ENCODE assay signal across 8 cellular contexts in the genomic region with DNA sequence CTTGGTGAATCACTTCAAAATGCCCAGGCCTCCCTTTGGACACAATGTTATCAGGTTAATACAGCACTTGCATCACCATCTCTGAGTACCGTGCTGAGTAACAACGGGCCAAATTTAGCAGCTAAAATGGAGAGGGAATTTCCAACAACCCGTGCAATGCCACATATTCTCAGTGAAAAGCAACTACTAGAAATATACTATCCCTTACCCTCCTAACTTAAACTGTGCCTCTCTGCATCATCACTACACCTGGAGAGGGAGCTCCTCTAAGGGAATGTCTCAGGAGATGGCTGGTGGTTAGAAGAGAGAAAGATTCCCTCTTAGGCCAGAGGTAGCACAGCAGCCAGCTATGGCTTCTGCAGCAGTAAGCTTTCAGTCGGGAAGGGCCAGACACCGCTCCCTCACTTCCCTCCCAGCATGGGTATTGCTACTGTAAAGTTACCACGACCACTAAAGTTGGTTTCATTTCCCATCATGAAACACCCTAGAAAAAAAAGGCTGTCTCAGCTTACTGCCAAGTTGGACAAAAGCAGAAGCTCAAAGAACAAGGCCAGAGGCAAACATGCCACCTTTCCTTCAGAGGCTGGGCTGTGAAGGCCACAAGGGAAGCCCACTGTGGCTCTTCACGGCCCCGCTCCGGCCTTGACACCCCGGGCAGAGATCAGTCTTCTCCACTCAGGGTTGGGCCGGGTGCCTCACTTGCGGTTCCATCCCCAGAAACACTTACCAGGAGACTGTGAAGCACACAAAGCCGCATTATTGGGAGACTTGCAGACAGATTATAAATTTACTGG. TPM values are rescaled to one million over a fixed set of nuclear protein-coding genes. Genes with fewer than 3 reads are reported as not detected.
A peak's percentile ranks its signal among the peaks of the same experiment; 100 is the strongest.
DNase-seq lines count a peak whose midpoint lies in the region; ATAC-seq and TF ChIP-seq lines count a peak whose summit lies in the region.

No MANE protein-coding gene starts in this region.

- H3K36me3 ChIP-seq in upper lobe of right lung (no peaks in the 10 kb centered on the region), Caco-2 (ENCODE audit: control insufficient read depth, insufficient read depth, low read length) (no peaks in the 10 kb centered on the region)

- H3K4me1 Mint-ChIP-seq in CD14-positive monocyte: peaks cover 67% of the 10 kb centered on the region
- peaks cover 60% of the 10 kb centered on the region for H3K4me1 Mint-ChIP-seq in activated CD4-positive, alpha-beta T cell treated with anti-CD3 and anti-CD28 coated beads, Interleukin-2, amount 10 ng/mL, durations not matched to agents 7 days and 5 days
- H3K4me1 Mint-ChIP-seq in naive thymus-derived CD8-positive, alpha-beta T cell: peaks cover 46 to 88% (median 71%) of the 10 kb centered on the region in 4 donors
- H3K4me1 Mint-ChIP-seq in Caco-2 (ENCODE audit: low read depth, unreplicated experiment): peaks cover 43% of the 10 kb centered on the region

- intact Hi-C loops in CD14-positive monocyte (cut with micrococcal nuclease): loop anchor here in 1 of 2 donors (10.0 kb wide), 1 partner anchor 74 kb away; no protein-coding TSS in a partner anchor
- intact Hi-C loops in upper lobe of right lung (cut with DNase I): no loop called here
- intact Hi-C loops in Caco-2 (cut with micrococcal nuclease; ENCODE audit: unreplicated experiment): no loop called here

- H3K27ac Mint-ChIP-seq in CD14-positive monocyte (peak overlapping the region; percentile 90 to 98 (median 96)), Caco-2 (ENCODE audit: unreplicated experiment) (no peak overlapping the region)
- H3K27ac Mint-ChIP-seq in activated CD4-positive, alpha-beta T cell treated with anti-CD3 and anti-CD28 coated beads, Interleukin-2, amount 10 ng/mL, durations not matched to agents 7 days and 5 days: peak overlapping the region; percentile 88
- H3K27ac Mint-ChIP-seq in naive thymus-derived CD8-positive, alpha-beta T cell: peak overlapping the region; percentile 94 to 99 (median 97)

- peak; percentile 41 for ATAC-seq in GM19467 (IDR thresholded peaks at IDR 0.05; ENCODE audit: unreplicated experiment)
- peak; percentile 23 for ATAC-seq in HG03558 (IDR thresholded peaks at IDR 0.05; ENCODE audit: extremely low read depth, unreplicated experiment)
- ATAC-seq in naive thymus-derived CD8-positive, alpha-beta T cell: peak in 1 of 2 donors; percentile 15
- ATAC-seq in upper lobe of right lung: peak; percentile 45

- CTCF ChIA-PET in activated CD4-positive, alpha-beta T cell treated with anti-CD3 and anti-CD28 coated beads, Interleukin-2, amount 10 ng/mL, durations not matched to agents 7 days and 5 days (lab: Charles Lee): interaction anchor here (0.6 to 3.9 kb wide), 12 partner anchors 9 to 490 kb away, joined by 3 to 10 read pairs (median 4); partner anchors contain the start of genes CCDC82 and JRKL
- CTCF ChIA-PET in Caco-2 (lab: Charles Lee): interaction anchor here (1.4 to 1.7 kb wide), 2 partner anchors 96 to 490 kb away, joined by 5 to 7 read pairs; no protein-coding TSS in a partner anchor

- H3K4me3 ChIP-seq in epithelial cell of esophagus (ENCODE audit: low read length): peak overlapping the region; percentile 93
- peak overlapping the region; percentile 80 for H3K4me3 ChIP-seq in upper lobe of right lung
- H3K4me3 ChIP-seq in Caco-2 (ENCODE audit: low read depth, low read length): no peak overlapping the region

- H3K27me3 ChIP-seq in upper lobe of right lung: no peaks in the 10 kb centered on the region
- H3K27me3 ChIP-seq in Caco-2 (replicated peaks; ENCODE audit: control insufficient read depth, insufficient read depth, low read length): no peaks in the 10 kb centered on the region

- TF ChIP-seq CTCF in CD14-positive monocyte (IDR thresholded peaks at IDR 0.05) (no peak), epithelial cell of esophagus (IDR thresholded peaks at IDR 0.05; ENCODE audit: insufficient read depth, low read depth, low read length, missing control alignments) (peak; percentile 6), upper lobe of right lung (IDR thresholded peaks at IDR 0.05) (no peak), Caco-2 (IDR thresholded peaks at IDR 0.05; ENCODE audit: insufficient read depth in 1 of 2, low read depth in 1 of 2, low read length in 1 of 2, severe bottlenecking in 1 of 2, unreplicated experiment in 1 of 2) (no peak)

- peaks cover 17 to 18% of the 10 kb centered on the region in 2 donors for H3K36me3 Mint-ChIP-seq in CD14-positive monocyte
- peaks cover 49% of the 10 kb centered on the region for H3K36me3 Mint-ChIP-seq in activated CD4-positive, alpha-beta T cell treated with anti-CD3 and anti-CD28 coated beads, Interleukin-2, amount 10 ng/mL, durations not matched to agents 7 days and 5 days (ENCODE audit: low read depth)
- peaks cover 11 to 39% (median 16%) of the 10 kb centered on the region in 3 donors for H3K36me3 Mint-ChIP-seq in naive thymus-derived CD8-positive, alpha-beta T cell
- H3K36me3 Mint-ChIP-seq in Caco-2 (ENCODE audit: insufficient read depth, unreplicated experiment): no peaks in the 10 kb centered on the region

- DNase-seq in CD14-positive monocyte (ENCODE audit: low spot score): peak; percentile 67
- peak; percentile 64 for DNase-seq in activated CD4-positive, alpha-beta T cell treated with anti-CD3 and anti-CD28 coated beads, Interleukin-2, amount 10 ng/mL, durations not matched to agents 7 days and 5 days
- peak; percentile 87 for DNase-seq in epithelial cell of esophagus (ENCODE audit: low read depth)
- peak in 7 of 10 donors; percentile 5 to 62 (median 47) for DNase-seq in naive thymus-derived CD8-positive, alpha-beta T cell
- DNase-seq in upper lobe of right lung: peak; percentile 67
- no peak for DNase-seq in Caco-2

- H3K9me3 ChIP-seq in upper lobe of right lung: no peaks in the 10 kb centered on the region
- no peaks in the 10 kb centered on the region for H3K9me3 ChIP-seq in Caco-2

- POLR2A ChIA-PET in activated CD4-positive, alpha-beta T cell treated with anti-CD3 and anti-CD28 coated beads, Interleukin-2, amount 10 ng/mL, durations not matched to agents 7 days and 5 days (lab: Charles Lee): interaction anchor here (1.5 kb wide), 1 partner anchor 96 kb away, joined by 6 read pairs; no protein-coding TSS in a partner anchor
- POLR2A ChIA-PET in naive thymus-derived CD8-positive, alpha-beta T cell (lab: Charles Lee): interaction anchor here (0.6 to 5.4 kb wide), 9 partner anchors 8 to 283 kb away, joined by 3 to 28 read pairs (median 5); no protein-coding TSS in a partner anchor
- POLR2A ChIA-PET in Caco-2 (lab: Charles Lee): no interaction called here

- H3K27ac ChIP-seq in upper lobe of right lung: peak overlapping the region; percentile 80

- peaks cover 0 to 3% (median 0%) of the 10 kb centered on the region in 7 donors for H3K9me3 Mint-ChIP-seq in CD14-positive monocyte
- H3K9me3 Mint-ChIP-seq in activated CD4-positive, alpha-beta T cell treated with anti-CD3 and anti-CD28 coated beads, Interleukin-2, amount 10 ng/mL, durations not matched to agents 7 days and 5 days: no peaks in the 10 kb centered on the region
- H3K9me3 Mint-ChIP-seq in naive thymus-derived CD8-positive, alpha-beta T cell: no peaks in the 10 kb centered on the region
- H3K9me3 Mint-ChIP-seq in Caco-2 (ENCODE audit: unreplicated experiment): no peaks in the 10 kb centered on the region

- H3K4me1 ChIP-seq in upper lobe of right lung (peaks cover 62% of the 10 kb centered on the region), Caco-2 (peaks cover 47% of the 10 kb centered on the region)

- H3K4me3 Mint-ChIP-seq in CD14-positive monocyte (peak overlapping the region; percentile 72 to 77), Caco-2 (ENCODE audit: unreplicated experiment) (no peak overlapping the region)
- H3K4me3 Mint-ChIP-seq in activated CD4-positive, alpha-beta T cell treated with anti-CD3 and anti-CD28 coated beads, Interleukin-2, amount 10 ng/mL, durations not matched to agents 7 days and 5 days: peak overlapping the region; percentile 96
- peak overlapping the region; percentile 91 to 99 (median 96) for H3K4me3 Mint-ChIP-seq in naive thymus-derived CD8-positive, alpha-beta T cell

- peaks cover 0 to 2% (median 0%) of the 10 kb centered on the region in 3 donors for H3K27me3 Mint-ChIP-seq in CD14-positive monocyte (ENCODE audit: low read depth in 3 of 3)
- H3K27me3 Mint-ChIP-seq in activated CD4-positive, alpha-beta T cell treated with anti-CD3 and anti-CD28 coated beads, Interleukin-2, amount 10 ng/mL, durations not matched to agents 7 days and 5 days: no peaks in the 10 kb centered on the region
- no peaks in the 10 kb centered on the region for H3K27me3 Mint-ChIP-seq in naive thymus-derived CD8-positive, alpha-beta T cell
- no peaks in the 10 kb centered on the region for H3K27me3 Mint-ChIP-seq in Caco-2 (ENCODE audit: insufficient read depth, unreplicated experiment)

- BruUV-seq in Caco-2 (replicated peaks; lab: Mats Ljungman, UMichigan): no TSS peak

RNA-seq across cellular contexts. Expression of gene MAML2, which starts 3.9 kb away (rescaled TPM):
- 1 to 10 TPM in 1 of 2 donors, under 1 TPM in 1; 0.57 to 1.2 TPM for polyA plus RNA-seq in CD14-positive monocyte
- 10 to 100 TPM; 23.4 to 27.2 TPM for total RNA-seq in activated CD4-positive, alpha-beta T cell treated with anti-CD3 and anti-CD28 coated beads, Interleukin-2, amount 10 ng/mL, durations not matched to agents 7 days and 5 days
- 10 to 100 TPM; 68.2 to 68.5 TPM for total RNA-seq in naive thymus-derived CD8-positive, alpha-beta T cell
- 10 to 100 TPM in 2 of 3 donors, 1 to 10 TPM in 1; 6.6 to 33.0 (median 15.3) TPM for polyA plus RNA-seq in naive thymus-derived CD8-positive, alpha-beta T cell
- total RNA-seq in upper lobe of right lung (27.5 TPM), Caco-2 (2022) (11.5 and 12.2 TPM in 2 replicates)

RNA-seq across cellular contexts. Expression of gene CCDC82, which starts 50.6 kb away (rescaled TPM):
- 10 to 100 TPM; 12.2 to 18.2 TPM for polyA plus RNA-seq in CD14-positive monocyte
- total RNA-seq in activated CD4-positive, alpha-beta T cell treated with anti-CD3 and anti-CD28 coated beads, Interleukin-2, amount 10 ng/mL, durations not matched to agents 7 days and 5 days: 10 to 100 TPM; 34.0 to 38.0 TPM
- total RNA-seq in naive thymus-derived CD8-positive, alpha-beta T cell: 10 to 100 TPM; 31.9 to 36.0 TPM
- polyA plus RNA-seq in naive thymus-derived CD8-positive, alpha-beta T cell: 10 to 100 TPM; 14.2 to 21.4 (median 18.0) TPM
- 28.4 TPM for total RNA-seq in upper lobe of right lung
- 38.2 TPM in 2 replicates for total RNA-seq in Caco-2 (2022)

RNA-seq across cellular contexts. Expression of gene JRKL, which starts 50.7 kb away (rescaled TPM):
- 1 to 10 TPM; 1.3 to 2.0 TPM for polyA plus RNA-seq in CD14-positive monocyte
- 10 to 100 TPM; 10.3 to 10.9 TPM for total RNA-seq in activated CD4-positive, alpha-beta T cell treated with anti-CD3 and anti-CD28 coated beads, Interleukin-2, amount 10 ng/mL, durations not matched to agents 7 days and 5 days
- 10 to 100 TPM; 12.5 to 13.4 TPM for total RNA-seq in naive thymus-derived CD8-positive, alpha-beta T cell
- polyA plus RNA-seq in naive thymus-derived CD8-positive, alpha-beta T cell: 1 to 10 TPM; 1.4 to 5.4 (median 2.8) TPM
- total RNA-seq in upper lobe of right lung: 9.8 TPM
- 16.6 and 17.4 TPM in 2 replicates for total RNA-seq in Caco-2 (2022)

Comparison
In these comparisons a context has a peak if more than half of its experiments do, and no peak if none do; other contexts are left out.
1. DNase-seq: peak in CD14-positive monocyte (single experiment), activated CD4-positive, alpha-beta T cell treated with anti-CD3 and anti-CD28 coated beads, Interleukin-2, amount 10 ng/mL, durations not matched to agents 7 days and 5 days (single experiment), epithelial cell of esophagus (single experiment), naive thymus-derived CD8-positive, alpha-beta T cell (7 of 10) and upper lobe of right lung (single experiment); none in Caco-2 (0 of 2).